ENCODE assay signal across 8 cellular contexts in genomic region chr6:157021267-157022021, GRCh38.
DNase-seq lines count a peak whose midpoint lies in the region; ATAC-seq and TF ChIP-seq lines count a peak whose summit lies in the region.

No MANE protein-coding gene starts in this region.

- TF ChIP-seq CTCF in OCI-LY7 (conservative IDR thresholded peaks at IDR 0.05; ENCODE audit: low read length): peak; percentile 38

- peaks cover 9% of the 10 kb centered on the region for H3K36me3 Mint-ChIP-seq in activated T-cell treated with anti-CD3 and anti-CD28 coated beads, Interleukin-2, amount 50 U/mL, for 24 hours (ENCODE audit: low read depth)

- H3K4me3 ChIP-seq in OCI-LY7 (ENCODE audit: low read depth, low read length, poor library complexity, severe bottlenecking) (peak overlapping the region; percentile 73), esophagus (ENCODE audit: low read depth in 1 of 2, low read length in 2 of 2) (peak overlapping the region; percentile 68 to 89), muscle layer of duodenum (ENCODE audit: low read depth in 1 of 2, low read length in 2 of 2) (peak overlapping the region; percentile 72 to 77)

- no peaks in the 10 kb centered on the region for H3K9me3 Mint-ChIP-seq in activated T-cell treated with anti-CD3 and anti-CD28 coated beads, Interleukin-2, amount 50 U/mL, for 24 hours

- peak; percentile 78 for ATAC-seq in GM21423 (IDR thresholded peaks at IDR 0.05; ENCODE audit: unreplicated experiment)

- BruUV-seq in OCI-LY7 (replicated peaks; lab: Mats Ljungman, UMichigan): no TSS peak

- H3K9me3 ChIP-seq in OCI-LY7 (ENCODE audit: low read length): peaks cover 11% of the 10 kb centered on the region
- no peaks in the 10 kb centered on the region for H3K9me3 ChIP-seq in esophagus (ENCODE audit: control insufficient read depth in 2 of 2, insufficient read depth in 1 of 2, low read depth in 1 of 2, low read length in 1 of 2)
- H3K9me3 ChIP-seq in muscle layer of duodenum (ENCODE audit: control insufficient read depth in 1 of 2, low read length in 2 of 2): no peaks in the 10 kb centered on the region

- no peaks in the 10 kb centered on the region for H3K9me2 ChIP-seq in OCI-LY7 (ENCODE audit: insufficient read depth, low read length)

- H3K4me2 ChIP-seq in OCI-LY7 (ENCODE audit: low read length): peak overlapping the region; percentile 97

- peak overlapping the region; percentile 89 for H3K27ac ChIP-seq in OCI-LY7 (ENCODE audit: low read depth, low read length, poor library complexity, severe bottlenecking)
- peak overlapping the region; percentile 99 to 100 for H3K27ac ChIP-seq in esophagus (ENCODE audit: low read depth in 2 of 2, low read length in 1 of 2)
- H3K27ac ChIP-seq in muscle layer of duodenum (ENCODE audit: low read length): peak overlapping the region; percentile 91

- peaks cover 63% of the 10 kb centered on the region for H3K4me1 Mint-ChIP-seq in activated T-cell treated with anti-CD3 and anti-CD28 coated beads, Interleukin-2, amount 50 U/mL, for 24 hours (ENCODE audit: low read depth)

- peaks cover 72% of the 10 kb centered on the region for H3K79me2 ChIP-seq in OCI-LY7 (ENCODE audit: insufficient read depth, low read depth, low read length)

- WGBS in esophagus, 2 donors: 0% methylated on average over 82 to 92 of the region's 92 CpGs

- intact Hi-C loops in OCI-LY7 (cut with micrococcal nuclease; ENCODE audit: unreplicated experiment): loop anchor here (1.0 to 5.0 kb wide), 7 partner anchors 46 to 625 kb away; no protein-coding TSS in a partner anchor

- peak overlapping the region; percentile 99 for H3K27ac Mint-ChIP-seq in activated T-cell treated with anti-CD3 and anti-CD28 coated beads, Interleukin-2, amount 50 U/mL, for 24 hours

- no peaks in the 10 kb centered on the region for H3K27me3 ChIP-seq in esophagus (ENCODE audit: control insufficient read depth in 1 of 2, insufficient read depth in 2 of 2, low read length in 2 of 2)
- H3K27me3 ChIP-seq in muscle layer of duodenum (ENCODE audit: low read depth, low read length): no peaks in the 10 kb centered on the region

- DNase-seq in DMS53 (lab: John Stamatoyannopoulos, UW) (peak; percentile 93), HUDEP-2 (lab: John Stamatoyannopoulos, UW; ENCODE audit: unreplicated experiment in 76 of 76) (peak in 74 of 76 experiments; percentile 34 to 90 (median 80)), OCI-LY7 (ENCODE audit: low spot score) (peak; percentile 93)
- DNase-seq in activated T-cell treated with anti-CD3 and anti-CD28 coated beads, Interleukin-2, amount 50 U/mL, for 24 hours: peak; percentile 93
- peak; percentile 69 for DNase-seq in stimulated activated CD8-positive, alpha-beta memory T cell treated with anti-CD3 and anti-CD28 coated beads, Interleukin-7, amount 100 ng/mL, for 24 hours (ENCODE audit: low read depth)

- peak overlapping the region; percentile 90 for H3K4me3 Mint-ChIP-seq in activated T-cell treated with anti-CD3 and anti-CD28 coated beads, Interleukin-2, amount 50 U/mL, for 24 hours

- CTCF ChIA-PET in OCI-LY7 (lab: Charles Lee; ENCODE audit: unreplicated experiment): interaction anchor here (0.6 kb wide), 1 partner anchor 253 kb away, joined by 3 read pairs; no protein-coding TSS in a partner anchor

- POLR2A ChIA-PET in OCI-LY7 (lab: Charles Lee): interaction anchor here (0.7 to 1.4 kb wide), 3 partner anchors 32 to 301 kb away, joined by 3 to 6 read pairs (median 4); no protein-coding TSS in a partner anchor

- H2AFZ ChIP-seq in OCI-LY7 (ENCODE audit: low read length): peak overlapping the region; percentile 62; the same call in 1 of the 2 replicates

- H3K36me3 ChIP-seq in OCI-LY7 (ENCODE audit: insufficient read depth, low read length) (peaks cover 10% of the 10 kb centered on the region; the same call in 1 of the 2 replicates), esophagus (ENCODE audit: control insufficient read depth in 2 of 2, insufficient read depth in 2 of 2, low read length in 1 of 2) (no peaks in the 10 kb centered on the region), muscle layer of duodenum (ENCODE audit: control insufficient read depth in 1 of 2, insufficient read depth in 2 of 2, low read length in 2 of 2) (peaks cover 0 to 11% of the 10 kb centered on the region in 2 donors)

- H4K20me1 ChIP-seq in OCI-LY7 (ENCODE audit: insufficient read depth, low read length): peaks cover 12% of the 10 kb centered on the region; the same call in 1 of the 2 replicates

- no peaks in the 10 kb centered on the region for H3K27me3 Mint-ChIP-seq in activated T-cell treated with anti-CD3 and anti-CD28 coated beads, Interleukin-2, amount 50 U/mL, for 24 hours

- H3K4me1 ChIP-seq in OCI-LY7 (ENCODE audit: insufficient read depth, low read length, poor library complexity, severe bottlenecking) (peaks cover 38% of the 10 kb centered on the region), esophagus (ENCODE audit: control insufficient read depth in 2 of 2, insufficient read depth in 2 of 2, low read length in 1 of 2) (peaks cover 0 to 3% of the 10 kb centered on the region in 2 donors), muscle layer of duodenum (ENCODE audit: control insufficient read depth in 1 of 2, insufficient read depth in 2 of 2, low read length in 2 of 2) (peaks cover 12% of the 10 kb centered on the region in 2 donors)

Comparison
In these comparisons a context has a peak if more than half of its experiments do, and no peak if none do; other contexts are left out.
1. Peak in every context shown above with its lines: DNase-seq, ATAC-seq, H3K4me3 ChIP-seq and H3K27ac ChIP-seq.